35 cellular contexts compared by ENCODE assay signal in genomic region chr6:34961574-34961973, GRCh38.
A peak's percentile ranks its signal among the peaks of the same experiment; 100 is the strongest.
DNase-seq lines count a peak whose midpoint lies in the region; ATAC-seq, FAIRE-seq and TF ChIP-seq lines count a peak whose summit lies in the region.
"Had no signal": no experiment of that assay in that cellular context is flagged by ENCODE, and none has a peak within 500 bp of the region (broad histone marks: within the 10 kb centered on the region; RNA-seq: fewer than 3 reads in every experiment).

No MANE protein-coding gene starts in this region.

- DNase-seq in heart left ventricle (no peak), left ventricle myocardium superior (no peak), K562 (ENCODE audit: extremely low read depth in 1 of 4, low spot score in 3 of 4) (no peak), mucosa of gallbladder (ENCODE audit: low spot score) (no peak), NCI-H2196 (lab: John Stamatoyannopoulos, UW; ENCODE audit: unreplicated experiment) (no peak)
- no peak for DNase-seq in naive thymus-derived CD4-positive, alpha-beta T cell
- DNase-seq in activated naive CD4-positive, alpha-beta T cell treated with anti-CD3 and anti-CD28 coated beads, Interleukin-2, amount 50 U/mL, for 16 hours: no peak
- DNase-seq: activated CD4-positive, alpha-beta T cell treated with anti-CD3 and anti-CD28 coated beads for 1 hour; activated CD8-positive, alpha-beta T cell treated with anti-CD3 and anti-CD28 coated beads, Interleukin-2, amount 10 ng/mL, durations not matched to agents 7 days and 5 days; activated naive CD8-positive, alpha-beta T cell treated with anti-CD3 and anti-CD28 coated beads, Interleukin-2, amount 10 ng/mL, durations not matched to agents 7 days and 5 days; CD8-positive, alpha-beta memory T cell; colonic mucosa; DMS153; foreskin fibroblast; HCEC 1CT; KG1; MG63; midbrain; natural killer cell; NCI-H1417 treated with DMSO at 0.1 percent for 48 hours; NCI-H2081 treated with DMSO at 0.1 percent for 48 hours; NCI-H345; NCI-H774; ovary; sigmoid colon; T-helper 1 cell; tibial artery had no signal

- peaks cover 0 to 6% (median 0%) of the 10 kb centered on the region in 12 donors for H3K9me3 ChIP-seq in heart left ventricle
- no peaks in the 10 kb centered on the region for H3K9me3 ChIP-seq in K562 (replicated peaks; ENCODE audit: control insufficient read depth, insufficient read depth, low read depth, low read length)
- H3K9me3 ChIP-seq in naive thymus-derived CD4-positive, alpha-beta T cell (ENCODE audit: control insufficient read depth in 2 of 3, low read length in 3 of 3): no peaks in the 10 kb centered on the region
- H3K9me3 ChIP-seq in subcutaneous abdominal adipose tissue (ENCODE audit: control insufficient read depth in 5 of 5, low read length in 5 of 5): no peaks in the 10 kb centered on the region
- H3K9me3 ChIP-seq: ascending aorta, colonic mucosa, MG63, ovary, sigmoid colon had no signal

- in situ Hi-C loops in K562 (cut with MboI): no loop called here

- no peak for TF ChIP-seq RAD21 in K562 (CRISPR knock-in tag; conservative IDR thresholded peaks at IDR 0.05 in 1 of 2, IDR thresholded peaks at IDR 0.05 in 1 of 2)

- peaks cover 0 to 9% (median 0%) of the 10 kb centered on the region in 5 donors for H3K36me3 Mint-ChIP-seq in naive thymus-derived CD4-positive, alpha-beta T cell
- H3K36me3 Mint-ChIP-seq: natural killer cell had no signal

- peak overlapping the region in 6 of 9 donors; percentile 10 to 82 (median 28) for H3K27ac Mint-ChIP-seq in naive thymus-derived CD4-positive, alpha-beta T cell
- H3K27ac Mint-ChIP-seq: activated CD8-positive, alpha-beta T cell treated with anti-CD3 and anti-CD28 coated beads, Interleukin-2, amount 10 ng/mL, durations not matched to agents 7 days and 5 days; activated naive CD8-positive, alpha-beta T cell treated with anti-CD3 and anti-CD28 coated beads, Interleukin-2, amount 10 ng/mL, durations not matched to agents 7 days and 5 days; CD8-positive, alpha-beta memory T cell; natural killer cell; stimulated activated naive CD8-positive, alpha-beta T cell treated with anti-CD3 and anti-CD28 coated beads, Interleukin-15, Interleukin-2, amounts not matched to agents 100 ng/mL and 50 ng/mL, for 24 hours had no signal

- 71 to 86% (median 75%) methylated on average over 7 of the region's 7 CpGs for WGBS in heart left ventricle, 4 donors
- 64% methylated on average over 7 of the region's 7 CpGs for WGBS in K562 (ENCODE audit: insufficient coverage, low coverage, missing lambda C conversion rate)

- BruUV-seq in K562 (replicated peaks; lab: Mats Ljungman, UMichigan): no TSS peak

- H4K20me1 ChIP-seq in K562 (replicated peaks; ENCODE audit: control insufficient read depth, insufficient read depth, low read length): no peaks in the 10 kb centered on the region

- H3K4me2 ChIP-seq in K562 (ENCODE audit: insufficient read depth, low read length): no peak overlapping the region

- no peak for FAIRE-seq in K562 (lab: Jason Lieb, UNC)
- FAIRE-seq: A204.1, HTR-8/SVneo had no signal

- TF ChIP-seq CTCF in heart left ventricle (IDR thresholded peaks at IDR 0.05): no peak
- TF ChIP-seq CTCF in K562 (IDR thresholded peaks at IDR 0.05 in 2 of 3, conservative IDR thresholded peaks at IDR 0.05 in 1 of 3; ENCODE audit: insufficient read depth in 2 of 3, low read depth in 1 of 3, low read length in 3 of 3): no peak

- peaks cover 3 to 77% (median 65%) of the 10 kb centered on the region in 12 donors for H3K4me1 ChIP-seq in heart left ventricle
- no peaks in the 10 kb centered on the region for H3K4me1 ChIP-seq in K562 (replicated peaks in 1 of 2; ENCODE audit: control insufficient read depth in 2 of 2, insufficient read depth in 2 of 2, low read length in 2 of 2)
- peaks cover 0 to 18% of the 10 kb centered on the region in 2 donors for H3K4me1 ChIP-seq in naive thymus-derived CD4-positive, alpha-beta T cell (ENCODE audit: control insufficient read depth in 2 of 2, insufficient read depth in 2 of 2, low read length in 2 of 2)
- peaks cover 3 to 67% (median 46%) of the 10 kb centered on the region in 5 donors for H3K4me1 ChIP-seq in subcutaneous abdominal adipose tissue (ENCODE audit: control insufficient read depth in 5 of 5, insufficient read depth in 5 of 5, low read length in 5 of 5)
- H3K4me1 ChIP-seq: colonic mucosa had no signal

- H3K79me2 ChIP-seq in K562 (ENCODE audit: control insufficient read depth, insufficient read depth, low read length): no peaks in the 10 kb centered on the region

- ATAC-seq in heart left ventricle (no peak), left ventricle myocardium superior (no peak), K562 (no peak)
- no peak for ATAC-seq in naive thymus-derived CD4-positive, alpha-beta T cell
- ATAC-seq: activated CD8-positive, alpha-beta T cell treated with anti-CD3 and anti-CD28 coated beads, Interleukin-2, amount 10 ng/mL, durations not matched to agents 7 days and 5 days; esophagus mucosa; natural killer cell had no signal

- H3K9me3 Mint-ChIP-seq in naive thymus-derived CD4-positive, alpha-beta T cell: no peaks in the 10 kb centered on the region
- H3K9me3 Mint-ChIP-seq: activated naive CD8-positive, alpha-beta T cell treated with anti-CD3 and anti-CD28 coated beads, Interleukin-2, amount 10 ng/mL, durations not matched to agents 7 days and 5 days; CD8-positive, alpha-beta memory T cell; natural killer cell; stimulated activated naive CD8-positive, alpha-beta T cell treated with anti-CD3 and anti-CD28 coated beads, Interleukin-15, Interleukin-2, amounts not matched to agents 100 ng/mL and 50 ng/mL, for 24 hours had no signal

- CTCF ChIA-PET in K562 (lab: Yijun Ruan, JAX; ENCODE audit: low intra/inter-chr PET ratio): no interaction called here
- CTCF ChIA-PET in naive thymus-derived CD4-positive, alpha-beta T cell (lab: Charles Lee): no interaction called here

- TF ChIP-seq EP300 in K562 (IDR thresholded peaks at IDR 0.05; ENCODE audit: low read length): no peak

- intact Hi-C loops in heart left ventricle (cut with DNase I) (loop anchor here in 4 of 10 donors (5.0 to 10.0 kb wide), 3 partner anchors 57 to 74 kb away; partner anchors contain the start of genes ANKS1A (in 2 of the 4) and TAF11 (in 2 of the 4)), left ventricle myocardium superior (cut with micrococcal nuclease) (loop anchor here (10.0 kb wide), 1 partner anchor 67 kb away; no protein-coding TSS in a partner anchor), K562 (cut with micrococcal nuclease) (loop anchor here (10.0 kb wide), 1 partner anchor 167 kb away; the partner anchor contains the start of gene BLTP3A)
- intact Hi-C loops in naive thymus-derived CD4-positive, alpha-beta T cell (cut with micrococcal nuclease): no loop called here

- no peak overlapping the region for H3K9ac ChIP-seq in K562 (ENCODE audit: insufficient read depth in 1 of 2, low read depth in 2 of 2, low read length in 2 of 2)
- no peak overlapping the region for H3K9ac ChIP-seq in subcutaneous abdominal adipose tissue (ENCODE audit: low read length in 5 of 5)

- H3K4me1 Mint-ChIP-seq in naive thymus-derived CD4-positive, alpha-beta T cell: peaks cover 5 to 13% (median 8%) of the 10 kb centered on the region in 7 donors
- H3K4me1 Mint-ChIP-seq: activated naive CD8-positive, alpha-beta T cell treated with anti-CD3 and anti-CD28 coated beads, Interleukin-2, amount 10 ng/mL, durations not matched to agents 7 days and 5 days; CD8-positive, alpha-beta memory T cell had no signal

- TF ChIP-seq POLR2A in heart left ventricle (IDR thresholded peaks at IDR 0.05) (no peak), K562 (conservative IDR thresholded peaks at IDR 0.05) (no peak)

- H3K4me3 ChIP-seq in heart left ventricle (no peak overlapping the region), K562 (no peak overlapping the region), subcutaneous abdominal adipose tissue (ENCODE audit: low read depth in 1 of 5, low read length in 5 of 5) (no peak overlapping the region)
- no peak overlapping the region for H3K4me3 ChIP-seq in naive thymus-derived CD4-positive, alpha-beta T cell (ENCODE audit: low read length)
- H3K4me3 ChIP-seq: ascending aorta, cardiac muscle cell, colonic mucosa, MG63, ovary, sigmoid colon, tibial artery had no signal

- POLR2A ChIA-PET in K562 (lab: Yijun Ruan, JAX): interaction anchor here (0.7 to 3.0 kb wide), 2 partner anchors 8 to 17 kb away, joined by 3 to 15 read pairs; no protein-coding TSS in a partner anchor
- POLR2A ChIA-PET in naive thymus-derived CD4-positive, alpha-beta T cell (lab: Charles Lee): interaction anchor here (1.9 kb wide), 1 partner anchor 72 kb away, joined by 6 read pairs; the partner anchor contains the start of gene ANKS1A

- H3K36me3 ChIP-seq in heart left ventricle (no peaks in the 10 kb centered on the region), K562 (ENCODE audit: control insufficient read depth, insufficient read depth, low read length) (no peaks in the 10 kb centered on the region), subcutaneous abdominal adipose tissue (ENCODE audit: control insufficient read depth in 5 of 5, insufficient read depth in 5 of 5, low read length in 5 of 5) (no peaks in the 10 kb centered on the region)
- no peaks in the 10 kb centered on the region for H3K36me3 ChIP-seq in naive thymus-derived CD4-positive, alpha-beta T cell (ENCODE audit: control insufficient read depth in 2 of 3, insufficient read depth in 3 of 3, low read length in 3 of 3)
- H3K36me3 ChIP-seq: cardiac muscle cell, colonic mucosa, MG63, ovary, sigmoid colon, tibial artery had no signal

- no peak overlapping the region for H2AFZ ChIP-seq in K562 (ENCODE audit: low read depth, low read length)

- peak overlapping the region in 4 of 10 donors; percentile 13 to 67 (median 50) for H3K4me3 Mint-ChIP-seq in naive thymus-derived CD4-positive, alpha-beta T cell
- H3K4me3 Mint-ChIP-seq: activated CD8-positive, alpha-beta T cell treated with anti-CD3 and anti-CD28 coated beads, Interleukin-2, amount 10 ng/mL, durations not matched to agents 7 days and 5 days; activated naive CD8-positive, alpha-beta T cell treated with anti-CD3 and anti-CD28 coated beads, Interleukin-2, amount 10 ng/mL, durations not matched to agents 7 days and 5 days; CD8-positive, alpha-beta memory T cell; natural killer cell; stimulated activated naive CD8-positive, alpha-beta T cell treated with anti-CD3 and anti-CD28 coated beads, Interleukin-15, Interleukin-2, amounts not matched to agents 100 ng/mL and 50 ng/mL, for 24 hours had no signal

- peak overlapping the region; percentile 17 to 81 (median 56) for H3K27ac ChIP-seq in heart left ventricle
- no peak overlapping the region for H3K27ac ChIP-seq in K562 (ENCODE audit: extremely low read depth, low read depth, low read length)
- H3K27ac ChIP-seq in naive thymus-derived CD4-positive, alpha-beta T cell (ENCODE audit: low read depth, low read length): no peak overlapping the region
- H3K27ac ChIP-seq in subcutaneous abdominal adipose tissue (ENCODE audit: low read depth, low read length): peak overlapping the region; percentile 52
- H3K27ac ChIP-seq: ascending aorta, cardiac muscle cell, colonic mucosa, ovary, RWPE1, tibial artery had no signal

- no peaks in the 10 kb centered on the region for H3K9me1 ChIP-seq in K562 (ENCODE audit: control insufficient read depth, insufficient read depth, low read length)

- peaks cover 0 to 2% (median 0%) of the 10 kb centered on the region in 5 donors for H3K27me3 Mint-ChIP-seq in naive thymus-derived CD4-positive, alpha-beta T cell
- H3K27me3 Mint-ChIP-seq: activated naive CD8-positive, alpha-beta T cell treated with anti-CD3 and anti-CD28 coated beads, Interleukin-2, amount 10 ng/mL, durations not matched to agents 7 days and 5 days; CD8-positive, alpha-beta memory T cell; stimulated activated naive CD8-positive, alpha-beta T cell treated with anti-CD3 and anti-CD28 coated beads, Interleukin-15, Interleukin-2, amounts not matched to agents 100 ng/mL and 50 ng/mL, for 24 hours had no signal

- H3K27me3 ChIP-seq in heart left ventricle (no peaks in the 10 kb centered on the region), K562 (ENCODE audit: control insufficient read depth in 2 of 2, insufficient read depth in 2 of 2, low read length in 2 of 2) (no peaks in the 10 kb centered on the region), subcutaneous abdominal adipose tissue (ENCODE audit: control insufficient read depth in 5 of 5, insufficient read depth in 4 of 5, low read length in 5 of 5) (no peaks in the 10 kb centered on the region)
- H3K27me3 ChIP-seq in naive thymus-derived CD4-positive, alpha-beta T cell (ENCODE audit: control insufficient read depth in 2 of 2, insufficient read depth in 2 of 2, low read length in 2 of 2): no peaks in the 10 kb centered on the region
- H3K27me3 ChIP-seq: ascending aorta, cardiac muscle cell, colonic mucosa, MG63, ovary, sigmoid colon, tibial artery had no signal

Comparison
In these comparisons a context has a peak if more than half of its experiments do, and no peak if none do; other contexts are left out.
1. H3K27ac ChIP-seq: peak in heart left ventricle (12 of 12) and subcutaneous abdominal adipose tissue (single experiment); none in K562 (single experiment) and naive thymus-derived CD4-positive, alpha-beta T cell (single experiment).
2. intact Hi-C loops: an anchor here in left ventricle myocardium superior (10.0 kb wide) and K562 (10.0 kb wide); none called in naive thymus-derived CD4-positive, alpha-beta T cell.